In genomic region chr3:183158552-183159006, GRCh38 we compare ENCODE assay signal across 9 cellular contexts. TPM values are rescaled to one million over a fixed set of nuclear protein-coding genes. Genes with fewer than 3 reads are reported as not detected.
A peak's percentile ranks its signal among the peaks of the same experiment; 100 is the strongest.
DNase-seq lines count a peak whose midpoint lies in the region; ATAC-seq and TF ChIP-seq lines count a peak whose summit lies in the region.
"Had no signal": no experiment of that assay in that cellular context is flagged by ENCODE, and none has a peak within 500 bp of the region (broad histone marks: within the 10 kb centered on the region; RNA-seq: fewer than 3 reads in every experiment).

No MANE protein-coding gene starts in this region.

- H3K9me2 ChIP-seq in Karpas-422 (replicated peaks; ENCODE audit: insufficient read depth, low read length), result no peaks in the 10 kb centered on the region

- peak overlapping the region; percentile 4; the same call in 1 of the 2 replicates for H3K9ac ChIP-seq in Karpas-422 (ENCODE audit: low read length)
- H3K9ac ChIP-seq: KMS-11 had no signal

- H3K27me3 ChIP-seq in Karpas-422 (ENCODE audit: low read length) (no peaks in the 10 kb centered on the region), thoracic aorta (replicated peaks; ENCODE audit: insufficient read depth) (no peaks in the 10 kb centered on the region), ascending aorta (no peaks in the 10 kb centered on the region)

- no peaks in the 10 kb centered on the region for H4K20me1 ChIP-seq in Karpas-422 (ENCODE audit: insufficient read depth, low read depth, low read length)

- H2AFZ ChIP-seq in Karpas-422 (ENCODE audit: low read length), result no peak overlapping the region

- no peaks in the 10 kb centered on the region for H3K9me3 Mint-ChIP-seq in dendritic cell treated with granulocyte-macrophage colony-stimulating factor and Interleukin-4, amounts not matched to agents 40 ng/mL and 50 ng/mL, for 4 days

- peaks cover 50% of the 10 kb centered on the region for H3K27me3 Mint-ChIP-seq in dendritic cell treated with granulocyte-macrophage colony-stimulating factor and Interleukin-4, amounts not matched to agents 40 ng/mL and 50 ng/mL, for 4 days

- no peaks in the 10 kb centered on the region for H3K36me3 Mint-ChIP-seq in dendritic cell treated with granulocyte-macrophage colony-stimulating factor and Interleukin-4, amounts not matched to agents 40 ng/mL and 50 ng/mL, for 4 days (ENCODE audit: low read depth)

- H3K27ac ChIP-seq in Karpas-422 (ENCODE audit: low read length) (peak overlapping the region; percentile 97), thoracic aorta (no peak overlapping the region), ascending aorta (no peak overlapping the region)
- H3K27ac ChIP-seq: KMS-11 had no signal

- TF ChIP-seq CTCF in thoracic aorta (IDR thresholded peaks at IDR 0.05), result no peak
- TF ChIP-seq CTCF in ascending aorta (IDR thresholded peaks at IDR 0.05), result no peak

- intact Hi-C loops in dendritic cell treated with granulocyte-macrophage colony-stimulating factor and Interleukin-4, amounts not matched to agents 40 ng/mL and 50 ng/mL, for 4 days (cut with micrococcal nuclease), result no loop called here
- intact Hi-C loops in ascending aorta (cut with DNase I), result no loop called here

- H3K4me1 ChIP-seq in Karpas-422 (ENCODE audit: low read length) (peaks cover 88% of the 10 kb centered on the region), thoracic aorta (ENCODE audit: control insufficient read depth in 1 of 2, low read depth in 2 of 2) (peaks cover 0 to 6% of the 10 kb centered on the region in 2 donors), ascending aorta (peaks cover 0 to 8% of the 10 kb centered on the region in 2 donors)

- H3K9me3 ChIP-seq in Karpas-422 (ENCODE audit: low read length), result no peaks in the 10 kb centered on the region
- H3K9me3 ChIP-seq in thoracic aorta, result no peaks in the 10 kb centered on the region
- no peaks in the 10 kb centered on the region for H3K9me3 ChIP-seq in ascending aorta

- DNase-seq in Karpas-422 (peak; percentile 91), thoracic aorta (ENCODE audit: low spot score) (no peak), NCI-H748 (lab: John Stamatoyannopoulos, UW; ENCODE audit: unreplicated experiment) (no peak), NCI-H82 treated with DMSO at 0.1 percent for 48 hours (lab: John Stamatoyannopoulos, UW; ENCODE audit: unreplicated experiment) (no peak), ascending aorta (ENCODE audit: low spot score in 2 of 2) (no peak)

- H3K27ac Mint-ChIP-seq in dendritic cell treated with granulocyte-macrophage colony-stimulating factor and Interleukin-4, amounts not matched to agents 40 ng/mL and 50 ng/mL, for 4 days, result peak overlapping the region; percentile 56

- peak overlapping the region; percentile 10; the same call in 1 of the 2 replicates for H3K4me3 ChIP-seq in Karpas-422 (ENCODE audit: low read length)
- no peak overlapping the region for H3K4me3 ChIP-seq in thoracic aorta
- H3K4me3 ChIP-seq in ascending aorta, result no peak overlapping the region

- peaks cover 4% of the 10 kb centered on the region; the same call in 1 of the 2 replicates for H3K79me2 ChIP-seq in Karpas-422 (ENCODE audit: low read length)

- peak overlapping the region; percentile 31 for H3K4me3 Mint-ChIP-seq in dendritic cell treated with granulocyte-macrophage colony-stimulating factor and Interleukin-4, amounts not matched to agents 40 ng/mL and 50 ng/mL, for 4 days

- H3K4me1 Mint-ChIP-seq in dendritic cell treated with granulocyte-macrophage colony-stimulating factor and Interleukin-4, amounts not matched to agents 40 ng/mL and 50 ng/mL, for 4 days (ENCODE audit: low read depth), result peaks cover 44% of the 10 kb centered on the region

- peak overlapping the region; percentile 68 for H3K4me2 ChIP-seq in Karpas-422 (ENCODE audit: low read depth, low read length, poor library complexity, severe bottlenecking)
- H3K4me2 ChIP-seq: KMS-11 had no signal

- H3K36me3 ChIP-seq in Karpas-422 (ENCODE audit: insufficient read depth, low read length) (peaks cover 24% of the 10 kb centered on the region), thoracic aorta (no peaks in the 10 kb centered on the region), ascending aorta (no peaks in the 10 kb centered on the region)

- ATAC-seq in GM18502 (IDR thresholded peaks at IDR 0.05; ENCODE audit: poor library complexity, unreplicated experiment) (peak; percentile 72), GM21723 (IDR thresholded peaks at IDR 0.05; ENCODE audit: unreplicated experiment) (peak; percentile 71), thoracic aorta (ENCODE audit: insufficient number of reproducible peaks, low FRiP score, low read depth) (peak; percentile 27)

RNA-seq across cellular contexts. Expression of gene LAMP3, which starts 4.0 kb away (rescaled TPM):
- total RNA-seq in Karpas-422 (2014; rRNA removed; shearing (Covaris generic); ENCODE audit: low replicate concordance), result 44.0 and 102 TPM in 2 replicates
- total RNA-seq in thoracic aorta (not detected), ascending aorta (not detected)

RNA-seq across cellular contexts. Expression of gene MCCC1, which starts 59.3 kb away (rescaled TPM):
- total RNA-seq in Karpas-422 (2014; rRNA removed; shearing (Covaris generic); ENCODE audit: low replicate concordance), result 60.4 and 61.7 TPM in 2 replicates
- 10 to 100 TPM; 23.4 to 28.5 TPM for total RNA-seq in thoracic aorta
- total RNA-seq in ascending aorta, result 10.3 TPM

Comparison
In these comparisons a context has a peak if more than half of its experiments do, and no peak if none do; other contexts are left out.
1. RNA of gene LAMP3, which starts 4.0 kb away (total RNA-seq): 44.0 to 102 TPM in Karpas-422; not detected in thoracic aorta and not detected in ascending aorta (single experiment); every median in the first group is over 10 times any median in the second.
2. Peak in every context shown above with its lines, with median percentiles within 50 percentile points of each other: ATAC-seq.